Comparison of ENCODE assay signal across 6 cellular contexts in the genomic region with DNA sequence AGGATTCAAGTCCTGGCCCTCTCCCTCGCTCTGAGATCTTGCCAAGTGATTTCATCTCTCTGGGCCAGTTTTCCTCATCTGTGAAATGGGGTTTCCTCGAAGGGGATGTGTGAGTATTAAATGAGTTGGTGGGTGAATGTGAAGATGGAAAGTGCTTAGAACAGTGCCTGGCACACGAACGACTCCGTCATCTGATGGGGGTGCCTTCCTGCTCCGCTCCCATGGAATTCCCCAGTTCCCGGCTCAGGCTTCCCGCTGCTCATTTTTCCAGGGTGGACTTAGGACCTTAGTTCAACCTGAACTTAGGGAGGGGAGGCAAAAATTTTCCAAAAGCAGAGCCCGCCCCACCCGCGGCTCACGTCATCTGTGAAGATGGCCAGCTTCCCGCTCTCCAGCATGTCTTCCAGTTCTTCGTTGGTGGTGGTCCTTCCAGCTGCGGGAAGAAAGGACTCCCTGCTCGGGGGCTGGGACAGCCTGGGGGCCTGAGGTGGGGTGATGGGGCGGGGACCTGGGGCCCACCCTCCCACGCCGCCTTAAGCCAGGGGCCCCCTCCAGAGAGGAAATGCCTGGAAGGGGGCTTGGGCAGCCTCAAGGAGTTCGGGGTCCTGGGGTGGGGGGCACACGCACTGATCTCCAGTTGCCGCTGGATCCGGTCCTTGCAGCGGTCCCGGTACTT. TPM values are rescaled to one million over a fixed set of nuclear protein-coding genes. Genes with fewer than 3 reads are reported as not detected.
DNase-seq lines count a peak whose midpoint lies in the region; ATAC-seq and TF ChIP-seq lines count a peak whose summit lies in the region.

No MANE protein-coding gene starts in this region.

- POLR2A ChIA-PET in PC-3 (lab: Charles Lee; ENCODE audit: unreplicated experiment): no interaction called here

- DNase-seq in BE2C: no peak
- DNase-seq in PC-3: peak; percentile 12
- no peak for DNase-seq in NCI-H345 treated with DMSO at 0.1 percent for 48 hours (lab: John Stamatoyannopoulos, UW; ENCODE audit: unreplicated experiment)
- no peak for DNase-seq in COLO668 (lab: John Stamatoyannopoulos, UW; ENCODE audit: unreplicated experiment)
- no peak for DNase-seq in stimulated activated naive CD4-positive, alpha-beta T cell (lab: John Stamatoyannopoulos, UW)

- BruUV-seq in PC-3 (replicated peaks; lab: Mats Ljungman, UMichigan): TSS peak; percentile 86

- H3K36me3 ChIP-seq in BE2C (no peaks in the 10 kb centered on the region), PC-3 (ENCODE audit: low read depth, low read length) (no peaks in the 10 kb centered on the region), iPS-15b (ENCODE audit: control insufficient read depth, insufficient read depth, low read length) (no peaks in the 10 kb centered on the region)

- H3K4me1 ChIP-seq in BE2C: peaks cover 7% of the 10 kb centered on the region; the same call in 1 of the 2 replicates
- peaks cover 31% of the 10 kb centered on the region for H3K4me1 ChIP-seq in PC-3 (ENCODE audit: insufficient read depth, low read length)
- peaks cover 12% of the 10 kb centered on the region for H3K4me1 ChIP-seq in iPS-15b (ENCODE audit: control insufficient read depth, insufficient read depth, low read length)

- H3K4me2 ChIP-seq in PC-3 (ENCODE audit: low read length): peak overlapping the region; percentile 100

- H2AFZ ChIP-seq in PC-3 (ENCODE audit: low read length): peak overlapping the region; percentile 71

- H3K9ac ChIP-seq in PC-3 (ENCODE audit: low read length) (peak overlapping the region; percentile 85), iPS-15b (ENCODE audit: low read depth, low read length) (no peak overlapping the region)

- ATAC-seq in PC-3: no peak

- H4K20me1 ChIP-seq in PC-3 (ENCODE audit: low read length): no peaks in the 10 kb centered on the region

- H3K79me2 ChIP-seq in PC-3 (ENCODE audit: low read length): no peaks in the 10 kb centered on the region

- TF ChIP-seq CTCF in BE2C (IDR thresholded peaks at IDR 0.05; ENCODE audit: low read depth, low read length) (no peak), PC-3 (conservative IDR thresholded peaks at IDR 0.05; ENCODE audit: low read depth, low read length) (no peak)

- H3K9me2 ChIP-seq in PC-3 (replicated peaks; ENCODE audit: low read length): no peaks in the 10 kb centered on the region

- H3F3A ChIP-seq in PC-3 (ENCODE audit: low read length, unreplicated experiment): no peaks in the 10 kb centered on the region

- CTCF ChIA-PET in PC-3 (lab: Charles Lee): no interaction called here

- intact Hi-C loops in PC-3 (cut with micrococcal nuclease): loop anchor here (5.0 kb wide), 2 partner anchors 36 to 76 kb away; partner anchors contain the start of genes STX4, ZNF646 and ZNF668

- H3K9me3 ChIP-seq in BE2C (no peaks in the 10 kb centered on the region), PC-3 (ENCODE audit: low read length) (no peaks in the 10 kb centered on the region), iPS-15b (ENCODE audit: control insufficient read depth, insufficient read depth, low read length) (no peaks in the 10 kb centered on the region)

- peak overlapping the region; percentile 74 for H3K27ac ChIP-seq in PC-3 (ENCODE audit: low read length)

- H3K27me3 ChIP-seq in BE2C: no peaks in the 10 kb centered on the region
- no peaks in the 10 kb centered on the region for H3K27me3 ChIP-seq in PC-3 (ENCODE audit: low read length)
- H3K27me3 ChIP-seq in iPS-15b (ENCODE audit: control insufficient read depth, insufficient read depth, low read length): no peaks in the 10 kb centered on the region

- H3K4me3 ChIP-seq in BE2C (ENCODE audit: low read depth, low read length): peak overlapping the region; percentile 55
- peak overlapping the region; percentile 83 for H3K4me3 ChIP-seq in PC-3 (ENCODE audit: low read length)
- H3K4me3 ChIP-seq in iPS-15b (ENCODE audit: low read depth, low read length): peak overlapping the region; percentile 83

RNA-seq across cellular contexts. Expression of gene HSD3B7, which starts 11.5 kb away (rescaled TPM):
- polyA plus RNA-seq in BE2C (2012; ENCODE audit: insufficient read depth, insufficient read length, low read depth): 1.3 TPM
- total RNA-seq in PC-3 (2014; rRNA removed): 12.0 and 16.3 TPM in 2 replicates

RNA-seq across cellular contexts. Expression of gene STX1B, which starts 14.0 kb away (rescaled TPM):
- 1.2 TPM for polyA plus RNA-seq in BE2C (2012; ENCODE audit: insufficient read depth, insufficient read length, low read depth)
- total RNA-seq in PC-3 (2014; rRNA removed): 1.5 and 2.4 TPM in 2 replicates

RNA-seq across cellular contexts. Expression of gene STX4, which starts 36.9 kb away (rescaled TPM):
- polyA plus RNA-seq in BE2C (2012; ENCODE audit: insufficient read depth, insufficient read length, low read depth): 44.9 TPM
- total RNA-seq in PC-3 (2014; rRNA removed): 27.4 and 36.1 TPM in 2 replicates

RNA-seq across cellular contexts. Expression of gene SETD1A, which starts 38.9 kb away (rescaled TPM):
- 99.1 TPM for polyA plus RNA-seq in BE2C (2012; ENCODE audit: insufficient read depth, insufficient read length, low read depth)
- total RNA-seq in PC-3 (2014; rRNA removed): 7.9 and 8.6 TPM in 2 replicates

RNA-seq across cellular contexts. Expression of gene ORAI3, which starts 47.6 kb away (rescaled TPM):
- polyA plus RNA-seq in BE2C (2012; ENCODE audit: insufficient read depth, insufficient read length, low read depth): 3.1 TPM
- total RNA-seq in PC-3 (2014; rRNA removed): 3.6 and 5.7 TPM in 2 replicates
